8 cellular contexts compared by ENCODE assay signal in the genomic region with DNA sequence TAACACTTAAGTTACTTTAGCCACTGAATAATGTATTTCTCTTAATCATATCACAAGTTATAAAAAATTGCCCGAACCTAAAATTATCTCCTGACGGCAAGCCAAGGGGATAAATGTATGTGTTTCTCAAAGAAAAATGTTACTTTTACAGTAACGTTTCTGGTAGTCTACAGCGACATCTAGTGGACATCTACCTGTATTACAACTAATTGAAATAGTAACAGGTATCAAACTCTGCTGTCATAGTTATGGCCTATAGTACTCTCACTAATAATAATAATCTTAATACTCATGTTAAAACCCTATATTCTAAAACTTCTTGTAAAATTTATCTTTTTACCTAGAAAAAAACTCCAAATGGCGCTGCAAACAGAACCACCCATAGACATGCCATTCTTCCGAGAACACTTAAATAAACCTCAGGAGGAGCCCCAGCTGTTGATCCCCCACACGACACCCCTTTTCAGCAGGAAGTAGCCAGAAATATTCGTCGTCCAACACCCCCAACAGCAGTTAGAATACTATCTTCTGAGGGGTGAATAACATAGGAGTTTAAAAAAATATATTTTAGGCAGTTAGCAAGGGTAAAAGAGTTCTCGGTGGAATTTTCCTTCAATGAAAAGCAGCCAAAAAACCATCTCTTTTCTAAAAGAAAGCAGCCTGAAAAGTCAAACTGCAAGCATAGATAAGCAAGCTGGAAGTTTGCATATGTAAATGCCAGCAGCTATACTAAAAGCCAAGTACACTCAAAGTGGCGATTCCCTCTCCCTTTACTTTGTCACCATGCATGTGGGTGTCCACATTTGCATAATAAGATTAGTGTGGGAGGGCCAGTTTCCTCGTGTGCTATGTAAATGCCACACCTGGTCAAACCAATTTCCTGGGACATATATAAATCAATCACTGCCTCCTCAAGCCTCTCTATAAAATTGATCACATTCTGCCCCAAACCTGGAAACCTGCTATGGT. TPM values are rescaled to one million over a fixed set of nuclear protein-coding genes. Genes with fewer than 3 reads are reported as not detected.
DNase-seq lines count a peak whose midpoint lies in the region; ATAC-seq, FAIRE-seq and TF ChIP-seq lines count a peak whose summit lies in the region.

No MANE protein-coding gene starts in this region.

- 38% methylated on average over 12 of the region's 12 CpGs for WGBS in hepatocyte (ENCODE audit: low lambda C conversion rate, missing lambda C conversion rate)

- H3K27ac ChIP-seq in hepatocyte: no peak overlapping the region

- H4K20me1 ChIP-seq in hepatocyte (ENCODE audit: insufficient read depth, poor library complexity, severe bottlenecking): no peaks in the 10 kb centered on the region

- peak; percentile 74 for FAIRE-seq in RCC 7860 (lab: Jason Lieb, UNC)

- no peak for DNase-seq in AG10803 (ENCODE audit: low read depth)
- DNase-seq in RCC 7860 (ENCODE audit: low spot score): peak; percentile 33
- DNase-seq in hepatocyte (ENCODE audit: low spot score): no peak
- DNase-seq in posterior vena cava (ENCODE audit: low spot score): no peak
- DNase-seq in activated T-cell treated with anti-CD3 and anti-CD28 coated beads, Interleukin-2, amount 50 U/mL, for 1 hour: no peak
- DNase-seq in D341Med (ENCODE audit: low spot score): no peak
- no peak for DNase-seq in NCI-H748 treated with DMSO at 0.1 percent for 48 hours (lab: John Stamatoyannopoulos, UW)

- ATAC-seq in GM18868 (IDR thresholded peaks at IDR 0.05; ENCODE audit: unreplicated experiment): peak; percentile 38

- H3K9me3 ChIP-seq in hepatocyte (ENCODE audit: low read depth): no peaks in the 10 kb centered on the region

- no peak overlapping the region for H2AFZ ChIP-seq in hepatocyte

- H3K27me3 ChIP-seq in hepatocyte: no peaks in the 10 kb centered on the region

- H3K36me3 ChIP-seq in hepatocyte (replicated peaks; ENCODE audit: insufficient read depth, low read depth): no peaks in the 10 kb centered on the region

- TF ChIP-seq CTCF in AG10803 (conservative IDR thresholded peaks at IDR 0.05; ENCODE audit: low read length) (peak; percentile 44), hepatocyte (IDR thresholded peaks at IDR 0.05; ENCODE audit: poor library complexity) (peak; percentile 17)

- intact Hi-C loops in posterior vena cava (cut with DNase I): no loop called here

- H3K9me2 ChIP-seq in hepatocyte (replicated peaks; ENCODE audit: insufficient read depth): no peaks in the 10 kb centered on the region

- H3K4me3 ChIP-seq in AG10803 (ENCODE audit: low read length): no peak overlapping the region
- no peak overlapping the region for H3K4me3 ChIP-seq in hepatocyte

- H3K4me1 ChIP-seq in hepatocyte (ENCODE audit: insufficient read depth): no peaks in the 10 kb centered on the region

- no peaks in the 10 kb centered on the region for H3K79me2 ChIP-seq in hepatocyte

- H3K4me2 ChIP-seq in hepatocyte: no peak overlapping the region

RNA-seq across cellular contexts. Expression of a gene that starts 40.5 kb away (rescaled TPM):
- 1.8 and 2.2 TPM in 2 replicates for total RNA-seq in hepatocyte
- 0.63 and 1.2 TPM in 2 replicates for polyA plus RNA-seq in hepatocyte
- total RNA-seq in posterior vena cava: 1 to 10 TPM; 5.6 to 7.2 TPM
